8 cellular contexts compared by ENCODE assay signal in the genomic region with DNA sequence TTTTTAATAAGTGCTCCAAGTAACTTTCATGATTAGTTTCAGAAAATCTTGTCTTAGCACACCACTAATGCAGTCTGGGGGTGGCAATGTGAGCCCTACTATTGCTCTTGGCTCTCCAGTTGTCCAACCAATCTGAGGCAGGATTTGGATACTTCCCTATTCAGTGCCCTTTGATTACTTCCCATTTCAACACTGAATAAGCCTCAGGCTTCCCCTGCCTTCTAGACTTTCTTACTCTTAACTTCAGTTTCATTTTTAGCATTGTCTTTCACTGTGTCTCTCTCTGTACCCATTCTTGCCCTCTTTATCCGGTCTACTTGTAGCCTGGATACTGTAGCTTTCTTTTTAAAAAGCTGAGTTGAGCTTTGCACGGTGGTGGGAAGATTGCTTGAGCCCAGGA.
DNase-seq lines count a peak whose midpoint lies in the region; ATAC-seq and TF ChIP-seq lines count a peak whose summit lies in the region.

No MANE protein-coding gene starts in this region.

- no peaks in the 10 kb centered on the region for H3K36me3 ChIP-seq in tibial artery

- H3K27me3 ChIP-seq in tibial artery: no peaks in the 10 kb centered on the region

- peak overlapping the region in 1 of 2 donors; percentile 18 for H3K27ac ChIP-seq in tibial artery

- H3K4me1 ChIP-seq in tibial artery: peaks cover 0 to 9% (median 0%) of the 10 kb centered on the region in 4 donors

- DNase-seq in GM12864 (ENCODE audit: low read depth) (peak; percentile 33), dermis blood vessel endothelial cell (peak; percentile 47), tibial artery (no peak), NCI-H2196 treated with DMSO at 0.1 percent for 48 hours (lab: John Stamatoyannopoulos, UW; ENCODE audit: unreplicated experiment) (no peak), superior temporal gyrus (ENCODE audit: extremely low spot score) (no peak)
- no peak for DNase-seq in activated effector memory CD4-positive, alpha-beta T cell treated with anti-CD3 and anti-CD28 coated beads, Interleukin-2, amount 50 U/mL, for 16 hours

- TF ChIP-seq CTCF in GM12864 (IDR thresholded peaks at IDR 0.05; ENCODE audit: low read depth, low read length, missing control alignments) (no peak), tibial artery (IDR thresholded peaks at IDR 0.05) (no peak)

- H3K4me3 ChIP-seq in GM12864 (ENCODE audit: low read depth, low read length): no peak overlapping the region
- H3K4me3 ChIP-seq in tibial artery: no peak overlapping the region

- ATAC-seq in GM21360 (IDR thresholded peaks at IDR 0.05; ENCODE audit: unreplicated experiment) (peak; percentile 99), HG03521 (IDR thresholded peaks at IDR 0.05; ENCODE audit: unreplicated experiment) (peak; percentile 86)

- intact Hi-C loops in tibial artery (cut with DNase I; ENCODE audit: low total_unique reads): no loop called here

- H3K9me3 ChIP-seq in tibial artery: no peaks in the 10 kb centered on the region

Comparison
In these comparisons a context has a peak if more than half of its experiments do, and no peak if none do; other contexts are left out.
1. DNase-seq: peak in GM12864 (single experiment) and dermis blood vessel endothelial cell (single experiment); none in tibial artery (0 of 2), NCI-H2196 treated with DMSO at 0.1 percent for 48 hours (single experiment), activated effector memory CD4-positive, alpha-beta T cell treated with anti-CD3 and anti-CD28 coated beads, Interleukin-2, amount 50 U/mL, for 16 hours (single experiment) and superior temporal gyrus (single experiment).